ENCODE assay signal across 9 cellular contexts in the genomic region with DNA sequence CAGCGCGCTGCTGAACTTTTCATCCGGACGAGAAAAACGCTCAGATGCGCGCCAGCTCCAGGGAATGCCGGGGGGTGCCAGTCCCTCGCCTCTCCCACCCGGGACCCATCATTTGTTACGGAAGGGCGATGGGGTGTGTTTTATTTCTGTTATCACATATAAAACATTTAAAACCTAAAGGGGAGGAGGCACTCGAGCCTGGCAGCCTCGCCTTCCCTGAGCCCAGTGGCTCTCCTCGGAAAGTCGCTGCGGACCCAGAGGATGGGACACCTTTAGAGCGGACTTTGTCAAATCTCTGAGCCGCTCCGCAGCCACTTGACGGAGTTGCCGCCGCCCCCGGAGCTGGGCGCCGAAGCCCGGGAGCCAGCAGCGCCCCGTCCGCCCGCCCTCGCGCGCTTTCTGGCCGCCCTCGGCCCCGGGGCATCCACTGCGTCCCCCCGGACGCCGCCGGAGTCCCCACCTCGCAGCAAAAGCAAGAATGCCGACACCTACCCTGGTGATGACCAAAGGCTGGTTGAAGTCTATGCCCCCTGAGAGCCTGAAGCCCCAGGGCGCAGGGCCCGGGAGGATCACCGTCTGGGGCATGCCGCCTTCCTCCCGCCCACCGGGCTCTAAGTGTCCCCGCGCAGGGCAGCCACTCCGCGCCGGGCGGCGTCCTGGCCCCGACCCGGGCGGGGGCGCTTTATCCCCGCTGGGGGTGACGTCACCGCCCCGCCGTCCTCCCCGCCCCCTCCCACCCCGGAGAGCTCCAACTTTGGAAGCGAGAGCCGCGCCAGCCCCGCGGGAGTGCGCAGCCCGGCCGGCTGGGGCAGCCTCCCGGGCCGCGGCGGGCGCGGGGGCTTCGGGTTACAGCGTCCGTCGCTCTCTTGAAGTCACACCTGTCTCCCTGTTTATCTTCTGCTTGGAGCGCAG. TPM values are rescaled to one million over a fixed set of nuclear protein-coding genes. Genes with fewer than 3 reads are reported as not detected.
DNase-seq lines count a peak whose midpoint lies in the region; ATAC-seq and TF ChIP-seq lines count a peak whose summit lies in the region.
"Had no signal": no experiment of that assay in that cellular context is flagged by ENCODE, and none has a peak within 500 bp of the region (broad histone marks: within the 10 kb centered on the region; RNA-seq: fewer than 3 reads in every experiment).

TSS of gene PDLIM3 (minus strand) at position 658 of the 912 bp plus-strand sequence. CDS start at position 585, 73 bp downstream.

- H3K27me3 ChIP-seq in right cardiac atrium (ENCODE audit: control insufficient read depth, insufficient read depth), result no peaks in the 10 kb centered on the region

- intact Hi-C loops in right cardiac atrium (cut with DNase I), result loop anchor here in 2 of 4 donors (5.0 to 10.0 kb wide), 3 partner anchors 37 to 62 kb away; no protein-coding TSS in a partner anchor

- H3K4me1 Mint-ChIP-seq in progenitor cell of endocrine pancreas (ENCODE audit: low read depth), result peaks cover 2% of the 10 kb centered on the region

- peak; percentile 89 to 90 for ATAC-seq in right cardiac atrium

- peaks cover 37% of the 10 kb centered on the region for H3K27me3 Mint-ChIP-seq in progenitor cell of endocrine pancreas

- H3K27ac Mint-ChIP-seq in progenitor cell of endocrine pancreas, result no peak within 1 kb of the TSS

- H3K4me1 ChIP-seq in right cardiac atrium (ENCODE audit: control insufficient read depth, insufficient read depth, low read length), result peaks cover 2% of the 10 kb centered on the region

- peak; percentile 67 for DNase-seq in NCI-H82 (lab: John Stamatoyannopoulos, UW)
- no peak for DNase-seq in NCI-H82 treated with DMSO at 0.1 percent for 48 hours (lab: John Stamatoyannopoulos, UW; ENCODE audit: unreplicated experiment)
- DNase-seq in NCI-H1048 (lab: John Stamatoyannopoulos, UW), result peak; percentile 27
- peak in 44 of 56 donors; percentile 1 to 80 (median 47) for DNase-seq in amygdala (lab: John Stamatoyannopoulos, UW)
- DNase-seq in right cardiac atrium, result peak; percentile 83 to 94 (median 92)
- DNase-seq in progenitor cell of endocrine pancreas (ENCODE audit: low spot score, unreplicated experiment), result peak; percentile 55
- no peak for DNase-seq in HT-29 (ENCODE audit: low spot score)
- DNase-seq in NCI-H1694 treated with DMSO at 0.1 percent for 48 hours (lab: John Stamatoyannopoulos, UW), result no peak
- DNase-seq: DND-41 had no signal

- H3K4me3 ChIP-seq in right cardiac atrium (ENCODE audit: low read length), result peak within 1 kb of the TSS; percentile 99

- WGBS in right cardiac atrium, result under 1% methylated on average over 87 of the region's 87 CpGs

- no peaks in the 10 kb centered on the region for H3K9me3 ChIP-seq in right cardiac atrium (ENCODE audit: control insufficient read depth, low read length)

- H3K36me3 Mint-ChIP-seq in progenitor cell of endocrine pancreas (ENCODE audit: insufficient read depth), result no peaks in the 10 kb centered on the region

- no peaks in the 10 kb centered on the region for H3K9me3 Mint-ChIP-seq in progenitor cell of endocrine pancreas (ENCODE audit: low read depth)

- H3K4me3 Mint-ChIP-seq in progenitor cell of endocrine pancreas (ENCODE audit: low read depth), result peak within 1 kb of the TSS; percentile 81

- TF ChIP-seq CTCF in progenitor cell of endocrine pancreas (IDR thresholded peaks at IDR 0.05; ENCODE audit: unreplicated experiment), result no peak

- H3K27ac ChIP-seq in right cardiac atrium (ENCODE audit: low read length), result peak within 1 kb of the TSS; percentile 99

RNA-seq across cellular contexts. Expression of gene PDLIM3, which starts in this region (rescaled TPM):
- total RNA-seq in right cardiac atrium (100 to 1,000 TPM; 267 to 965 (median 293) TPM), progenitor cell of endocrine pancreas (3.2 and 3.8 TPM in 2 replicates)
- polyA plus RNA-seq in right cardiac atrium, result 447 TPM
- total RNA-seq in HT-29 (2014; rRNA removed; shearing (Covaris generic)), result not detected in 2 replicates

Comparison
In these comparisons a context has a peak if more than half of its experiments do, and no peak if none do; other contexts are left out.
1. RNA of gene PDLIM3 (total RNA-seq): 267 to 965 TPM in right cardiac atrium; 3.2 to 3.8 TPM in progenitor cell of endocrine pancreas and not detected in HT-29; every median in the first group is over 10 times any median in the second.
2. DNase-seq: peak in NCI-H82 (single experiment), NCI-H1048 (single experiment), amygdala (44 of 56), right cardiac atrium (3 of 3) and progenitor cell of endocrine pancreas (single experiment); none in NCI-H82 treated with DMSO at 0.1 percent for 48 hours (single experiment), HT-29 (single experiment) and NCI-H1694 treated with DMSO at 0.1 percent for 48 hours (single experiment).